ENCODE assay signal across 9 cellular contexts in genomic region chr15:52790166-52790708, GRCh38. TPM values are rescaled to one million over a fixed set of nuclear protein-coding genes. Genes with fewer than 3 reads are reported as not detected.
DNase-seq lines count a peak whose midpoint lies in the region; ATAC-seq, FAIRE-seq and TF ChIP-seq lines count a peak whose summit lies in the region.
"Had no signal": no experiment of that assay in that cellular context is flagged by ENCODE, and none has a peak within 500 bp of the region (broad histone marks: within the 10 kb centered on the region; RNA-seq: fewer than 3 reads in every experiment).

TSS of gene ONECUT1 (minus strand) at chr15:52790336. CDS start at chr15:52789884, 452 bp downstream.

- DNase-seq in G401 (ENCODE audit: low spot score) = peak; percentile 46
- peak; percentile 92 for DNase-seq in SK-N-SH
- DNase-seq in keratinocyte (ENCODE audit: low read depth, low spot score) = no peak
- DNase-seq in stimulated activated CD4-positive, alpha-beta T cell treated with anti-CD3 and anti-CD28 coated beads, Interleukin-1b, Interleukin-23, amount 100 ng/mL, for 4 hours (ENCODE audit: low read depth in 2 of 2) = peak; percentile 52 to 60
- DNase-seq in cortex of kidney (lab: John Stamatoyannopoulos, UW) = no peak

- H3K9me3 ChIP-seq in SK-N-SH = no peaks in the 10 kb centered on the region
- H3K9me3 ChIP-seq in keratinocyte (ENCODE audit: control insufficient read depth, low read depth, low read length) = no peaks in the 10 kb centered on the region

- TF ChIP-seq CTCF in SK-N-SH (IDR thresholded peaks at IDR 0.05) (no peak), brain (conservative IDR thresholded peaks at IDR 0.05) (no peak), keratinocyte (optimal IDR thresholded peaks at IDR 0.05 in 1 of 3, IDR thresholded peaks at IDR 0.05 in 1 of 3, conservative IDR thresholded peaks at IDR 0.05 in 1 of 3; ENCODE audit: extremely low read depth in 1 of 3, insufficient read depth in 2 of 3, low read length in 3 of 3) (no peak)

- in situ Hi-C loops in G401 (cut with HindIII; ENCODE audit: low sequenced_read_pairs) = no loop called here

- WGBS in SK-N-SH (ENCODE audit: low lambda C conversion rate) = 2% methylated on average over 19 of the region's 65 CpGs

- H2AFZ ChIP-seq in SK-N-SH (ENCODE audit: low read depth) (peak within 1 kb of the TSS; percentile 72; the same call in 1 of the 2 replicates), keratinocyte (ENCODE audit: control insufficient read depth, low read length) (peak within 1 kb of the TSS; percentile 58)

- no peaks in the 10 kb centered on the region for H3K36me3 Mint-ChIP-seq in IgD-negative memory B cell
- no peaks in the 10 kb centered on the region for H3K36me3 Mint-ChIP-seq in brain

- H3K9me3 Mint-ChIP-seq in IgD-negative memory B cell = peaks cover 0 to 2% (median 0%) of the 10 kb centered on the region in 3 donors
- peaks cover 0 to 8% (median 6%) of the 10 kb centered on the region in 5 experiments for H3K9me3 Mint-ChIP-seq in brain

- H3K4me1 ChIP-seq in SK-N-SH (ENCODE audit: control insufficient read depth in 1 of 2, insufficient read depth in 2 of 2, low read depth in 1 of 2, low read length in 1 of 2) = peaks cover 0 to 10% of the 10 kb centered on the region in 2 experiments; a peak in 1 of 4 replicates
- no peaks in the 10 kb centered on the region for H3K4me1 ChIP-seq in keratinocyte (ENCODE audit: control insufficient read depth, extremely low read depth, insufficient read depth, low read length)

- H4K20me1 ChIP-seq in SK-N-SH (ENCODE audit: insufficient read depth) = no peaks in the 10 kb centered on the region
- no peaks in the 10 kb centered on the region for H4K20me1 ChIP-seq in keratinocyte (ENCODE audit: control insufficient read depth, extremely low read depth, insufficient read depth, low read length)

- FAIRE-seq in keratinocyte (lab: Jason Lieb, UNC) = no peak

- H3F3A ChIP-seq in SK-N-SH (replicated peaks; ENCODE audit: insufficient read depth) = peaks cover 4% of the 10 kb centered on the region

- H3K9ac ChIP-seq in SK-N-SH (no peak within 1 kb of the TSS), keratinocyte (ENCODE audit: control insufficient read depth, extremely low read depth, insufficient read depth, low read length) (no peak within 1 kb of the TSS)

- H3K79me2 ChIP-seq in SK-N-SH (ENCODE audit: insufficient read depth) = no peaks in the 10 kb centered on the region
- no peaks in the 10 kb centered on the region for H3K79me2 ChIP-seq in keratinocyte (ENCODE audit: control insufficient read depth, insufficient read depth, low read length)

- dilution Hi-C loops in keratinocyte (cut with MboI; ENCODE audit: extremely low pct_ligation_motif_present, low sequenced_read_pairs) = loop anchor here (25.0 kb wide), 1 partner anchor 397 kb away; no protein-coding TSS in a partner anchor

- H3K4me3 Mint-ChIP-seq in IgD-negative memory B cell (peak within 1 kb of the TSS; percentile 27 to 91 (median 82)), brain (peak within 1 kb of the TSS; percentile 84 to 93 (median 87))

- peak within 1 kb of the TSS; percentile 85 for H3K4me2 ChIP-seq in SK-N-SH
- peak within 1 kb of the TSS; percentile 79 for H3K4me2 ChIP-seq in keratinocyte (ENCODE audit: control insufficient read depth, extremely low read depth, insufficient read depth, low read depth, low read length)

- H3K9me2 ChIP-seq in SK-N-SH = no peaks in the 10 kb centered on the region

- H3K4me1 Mint-ChIP-seq in IgD-negative memory B cell (peaks cover 0 to 6% (median 4%) of the 10 kb centered on the region in 3 donors), brain (peaks cover 36% of the 10 kb centered on the region)

- H3K4me3 ChIP-seq in SK-N-SH (ENCODE audit: low read depth in 2 of 2, low read length in 1 of 2) (peak within 1 kb of the TSS; percentile 48 to 54), keratinocyte (ENCODE audit: control insufficient read depth in 2 of 3, extremely low read depth in 1 of 3, insufficient read depth in 2 of 3, low read depth in 1 of 3, low read length in 3 of 3) (peak within 1 kb of the TSS; percentile 21 to 65 (median 46))

- POLR2A ChIA-PET in SK-N-SH (lab: Yijun Ruan, JAX) = no interaction called here

- CTCF ChIA-PET in SK-N-SH (lab: Yijun Ruan, JAX) = interaction anchor here (1.4 to 1.9 kb wide), 2 partner anchors 10 to 12 kb away, joined by 4 to 9 read pairs; no protein-coding TSS in a partner anchor

- H3K36me3 ChIP-seq in SK-N-SH (replicated peaks in 1 of 2; ENCODE audit: control insufficient read depth in 1 of 2, insufficient read depth in 2 of 2, low read length in 1 of 2) (no peaks in the 10 kb centered on the region), keratinocyte (ENCODE audit: control insufficient read depth in 2 of 2, extremely low read depth in 1 of 2, insufficient read depth in 2 of 2, low read length in 2 of 2) (no peaks in the 10 kb centered on the region)

- H3K27ac Mint-ChIP-seq in IgD-negative memory B cell (peak within 1 kb of the TSS; percentile 30 to 87 (median 63)), brain (peak within 1 kb of the TSS in 2 of 5 experiments; percentile 72 to 90)

- H3K9me1 ChIP-seq in keratinocyte (ENCODE audit: control insufficient read depth, extremely low read depth, insufficient read depth, low read length) = no peaks in the 10 kb centered on the region

- no peak for TF ChIP-seq RAD21 in SK-N-SH (IDR thresholded peaks at IDR 0.05; ENCODE audit: low read length)

- peaks cover 93% of the 10 kb centered on the region for H3K27me3 ChIP-seq in SK-N-SH (ENCODE audit: insufficient read depth)
- peaks cover 96% of the 10 kb centered on the region for H3K27me3 ChIP-seq in keratinocyte (ENCODE audit: control insufficient read depth, extremely low read depth, insufficient read depth, low read length)

- peak; percentile 51 for ATAC-seq in GM21576 (IDR thresholded peaks at IDR 0.05; ENCODE audit: unreplicated experiment)

- H3K27me3 Mint-ChIP-seq in IgD-negative memory B cell (peaks cover 66% of the 10 kb centered on the region), brain (peaks cover 100% of the 10 kb centered on the region)

- H3K27ac ChIP-seq in SK-N-SH (ENCODE audit: low read depth in 2 of 2, low read length in 1 of 2) = no peak within 1 kb of the TSS
- H3K27ac ChIP-seq in keratinocyte (ENCODE audit: control insufficient read depth, insufficient read depth, low read length) = no peak within 1 kb of the TSS

- TF ChIP-seq EP300 in SK-N-SH (IDR thresholded peaks at IDR 0.05; ENCODE audit: borderline replicate concordance in 1 of 2, low read depth in 1 of 2, low read length in 1 of 2) = no peak

TF ChIP-seq in SK-N-SH, 30 proteins besides CTCF, POLR2A, EP300 and RAD21:
- TF ChIP-seq USF2 (IDR thresholded peaks at IDR 0.05; ENCODE audit: borderline replicate concordance, low read depth, low read length) (no peak), NRF1 (IDR thresholded peaks at IDR 0.05; ENCODE audit: low read depth, low read length) (peak; percentile 60)
TF ChIP-seq in SK-N-SH: peak in this region for 1.

RNA-seq across cellular contexts. Expression of gene ONECUT1, which starts in this region (rescaled TPM):
- total RNA-seq in G401 (2014; rRNA removed; shearing (Covaris generic)) = not detected in 2 replicates
- polyA plus RNA-seq in IgD-negative memory B cell = not detected
- not detected in 2 replicates for polyA plus RNA-seq in SK-N-SH (2012; rRNA removed)
- not detected in 2 replicates for polyA plus RNA-seq in SK-N-SH (2012; cell fraction: cytosol; rRNA removed)
- not detected in 2 replicates for polyA plus RNA-seq in SK-N-SH (2012; cell fraction: nucleus; rRNA removed)
- not detected for polyA plus RNA-seq in brain (ENCODE audit: insufficient read depth, low read depth, low replicate concordance)
- not detected in 3 replicates for polyA plus RNA-seq in keratinocyte
- not detected for polyA plus RNA-seq in keratinocyte (2011; ENCODE audit: low read depth)
- not detected in 2 replicates for polyA plus RNA-seq in keratinocyte (2011; cell fraction: cytosol; rRNA removed)
- not detected in 2 replicates for polyA plus RNA-seq in keratinocyte (2011; cell fraction: nucleus; rRNA removed)
- polyA plus RNA-seq in keratinocyte (2012; ENCODE audit: low replicate concordance) = not detected in 2 replicates
- not detected in 3 replicates for polyA minus RNA-seq in keratinocyte
- polyA minus RNA-seq in keratinocyte (2011; cell fraction: cytosol; rRNA and poly(A)+ RNA removed) = not detected
- not detected in 2 replicates for polyA minus RNA-seq in keratinocyte (2011; cell fraction: nucleus; rRNA and poly(A)+ RNA removed)
- total RNA-seq: dermis microvascular lymphatic vessel endothelial cell had no signal

Comparison
In these comparisons a context has a peak if more than half of its experiments do, and no peak if none do; other contexts are left out.
1. Peak in DNase-seq in G401; RNA of the gene not detected or under 1 TPM.
2. Peak in DNase-seq, H3K4me3 ChIP-seq and H3K4me2 ChIP-seq in SK-N-SH; RNA of the gene not detected or under 1 TPM.
3. DNase-seq: peak in stimulated activated CD4-positive, alpha-beta T cell treated with anti-CD3 and anti-CD28 coated beads, Interleukin-1b, Interleukin-23, amount 100 ng/mL, for 4 hours (2 of 2); none in keratinocyte (single experiment) and cortex of kidney (single experiment).